Comparison of ENCODE assay signal across 11 cellular contexts in the genomic region with DNA sequence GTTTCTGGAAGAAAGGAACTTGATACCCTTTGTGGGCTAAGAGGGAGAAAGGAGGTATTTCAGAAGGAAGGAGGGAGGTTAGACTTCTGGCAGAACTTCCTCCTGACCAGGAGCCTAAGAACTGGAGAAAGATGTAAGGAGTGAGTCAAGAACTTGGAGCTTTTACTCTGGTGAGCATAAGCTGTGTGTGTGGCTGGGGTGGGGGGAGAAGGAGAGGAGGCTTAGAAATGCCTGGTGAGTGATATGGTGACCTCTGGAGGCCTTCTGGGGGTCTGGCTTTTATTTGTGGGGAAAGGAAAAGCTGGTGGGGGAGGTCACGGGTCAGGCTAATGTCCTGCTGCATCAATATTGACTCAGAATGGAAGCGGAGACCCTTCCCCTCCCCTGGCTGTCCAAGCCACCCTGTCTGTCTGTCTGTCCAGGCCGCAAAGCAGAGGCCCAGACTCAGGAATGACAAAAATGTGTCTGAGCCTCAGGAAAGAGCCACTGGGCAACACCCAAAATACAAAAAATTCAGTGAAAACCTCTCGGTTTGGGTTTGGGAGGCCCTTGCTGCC. TPM values are rescaled to one million over a fixed set of nuclear protein-coding genes. Genes with fewer than 3 reads are reported as not detected.
A peak's percentile ranks its signal among the peaks of the same experiment; 100 is the strongest.
DNase-seq lines count a peak whose midpoint lies in the region; TF ChIP-seq lines count a peak whose summit lies in the region.
"Had no signal": no experiment of that assay in that cellular context is flagged by ENCODE, and none has a peak within 500 bp of the region (broad histone marks: within the 10 kb centered on the region; RNA-seq: fewer than 3 reads in every experiment).

No MANE protein-coding gene starts in this region.

- no peak for TF ChIP-seq EP300 in transverse colon (IDR thresholded peaks at IDR 0.05; ENCODE audit: low read depth)

- H3K9ac ChIP-seq in mucosa of rectum (ENCODE audit: low read depth in 1 of 2, low read length in 2 of 2) = no peak overlapping the region

- TF ChIP-seq CTCF in dorsolateral prefrontal cortex (IDR thresholded peaks at IDR 0.05 in 54 of 56, conservative IDR thresholded peaks at IDR 0.05 in 2 of 56; ENCODE audit: low read depth in 1 of 56, partially characterized antibody in 56 of 56) = no peak
- TF ChIP-seq CTCF in transverse colon (IDR thresholded peaks at IDR 0.05) = no peak

- H3K4me3 ChIP-seq in dorsolateral prefrontal cortex = peak overlapping the region in 33 of 59 donors; percentile 17 to 94 (median 88)
- H3K4me3 ChIP-seq in mucosa of rectum (ENCODE audit: low read length in 2 of 2) = peak overlapping the region in 1 of 2 donors; percentile 7
- peak overlapping the region in 1 of 4 donors; percentile 4 for H3K4me3 ChIP-seq in transverse colon

- H3K4me1 ChIP-seq in mucosa of rectum (ENCODE audit: control insufficient read depth in 2 of 2, insufficient read depth in 2 of 2, low read length in 2 of 2) = peaks cover 25 to 45% of the 10 kb centered on the region in 2 donors
- peaks cover 43 to 89% (median 66%) of the 10 kb centered on the region in 4 donors for H3K4me1 ChIP-seq in transverse colon

- WGBS in transverse colon (ENCODE audit: low coverage in 1 of 2), 2 donors = 55% methylated on average over 4 of the region's 4 CpGs; no CpG with 5 or more reads in 1 of the 2 donors

- H3K9me3 ChIP-seq in mucosa of rectum (ENCODE audit: control insufficient read depth in 2 of 2, low read length in 2 of 2) = no peaks in the 10 kb centered on the region
- H3K9me3 ChIP-seq in transverse colon = no peaks in the 10 kb centered on the region

- no peak for TF ChIP-seq POLR2A in transverse colon (IDR thresholded peaks at IDR 0.05)

- intact Hi-C loops in dorsolateral prefrontal cortex (cut with DNase I) (no loop called here), transverse colon (cut with DNase I; ENCODE audit: low total_unique reads) (no loop called here)

- DNase-seq in LHCN-M2 (ENCODE audit: low read depth) (peak; percentile 82), dorsolateral prefrontal cortex (no peak), transverse colon (peak; percentile 7), NCI-H2029 treated with DMSO at 0.1 percent for 48 hours (lab: John Stamatoyannopoulos, UW) (no peak), NCI-H2081 treated with DMSO at 0.1 percent for 48 hours (lab: John Stamatoyannopoulos, UW) (no peak)
- no peak for DNase-seq in stimulated activated CD4-positive, alpha-beta T cell treated with anti-CD3 and anti-CD28 coated beads, Interleukin-2, amount 100 ng/mL, for 48 hours
- DNase-seq in stimulated activated CD4-positive, alpha-beta T cell treated with anti-CD3 and anti-CD28 coated beads, Interleukin-2, amount 100 ng/mL, for 24 hours = no peak
- DNase-seq: activated naive CD4-positive, alpha-beta T cell treated with anti-CD3 and anti-CD28 coated beads for 36 hours; NCI-H446 treated with DMSO at 0.1 percent for 48 hours had no signal

- H3K27ac ChIP-seq in dorsolateral prefrontal cortex = peak overlapping the region in 51 of 59 donors; percentile 7 to 98 (median 91)
- H3K27ac ChIP-seq in mucosa of rectum (ENCODE audit: low read depth in 2 of 2, low read length in 2 of 2) = peak overlapping the region; percentile 41 to 65
- peak overlapping the region; percentile 94 to 99 (median 96) for H3K27ac ChIP-seq in transverse colon

- in situ Hi-C loops in transverse colon (cut with MboI; ENCODE audit: low pct_ligation_motif_present in 1 of 4, low pct_unique_long_range_greater_than_20kb in 1 of 4, low sequenced_read_pairs in 3 of 4) = no loop called here

- H3K36me3 ChIP-seq in mucosa of rectum (ENCODE audit: control insufficient read depth in 2 of 2, insufficient read depth in 2 of 2, low read length in 2 of 2) (no peaks in the 10 kb centered on the region), transverse colon (no peaks in the 10 kb centered on the region)

- no peaks in the 10 kb centered on the region for H3K27me3 ChIP-seq in dorsolateral prefrontal cortex
- H3K27me3 ChIP-seq in mucosa of rectum (ENCODE audit: control insufficient read depth in 2 of 2, insufficient read depth in 2 of 2, low read length in 2 of 2) = no peaks in the 10 kb centered on the region
- H3K27me3 ChIP-seq in transverse colon = no peaks in the 10 kb centered on the region

RNA-seq across cellular contexts. Expression of a gene that starts 4.8 kb away (rescaled TPM):
- total RNA-seq in LHCN-M2 (2014; rRNA removed) = 89.0 and 99.6 TPM in 2 replicates
- 191 TPM for polyA plus RNA-seq in LHCN-M2 (2012)
- 100 to 1,000 TPM; 152 to 428 (median 234) TPM for total RNA-seq in dorsolateral prefrontal cortex
- 100 to 1,000 TPM in 3 of 4 donors, 10 to 100 TPM in 1; 94.3 to 248 (median 199) TPM for total RNA-seq in transverse colon

RNA-seq across cellular contexts. Expression of a gene that starts 14.3 kb away (rescaled TPM):
- not detected in 2 replicates for total RNA-seq in LHCN-M2 (2014; rRNA removed)
- not detected for polyA plus RNA-seq in LHCN-M2 (2012)
- total RNA-seq in dorsolateral prefrontal cortex = under 1 TPM in 2 of 120 experiments, not detected in 118; 0.76 to 0.81 TPM
- not detected for total RNA-seq in transverse colon
- total RNA-seq: activated naive CD4-positive, alpha-beta T cell treated with anti-CD3 and anti-CD28 coated beads for 36 hours; subcutaneous adipose tissue had no signal

RNA-seq across cellular contexts. Expression of a gene that starts 21.9 kb away (rescaled TPM):
- 82.6 and 89.3 TPM in 2 replicates for total RNA-seq in LHCN-M2 (2014; rRNA removed)
- 67.0 TPM for polyA plus RNA-seq in LHCN-M2 (2012)
- total RNA-seq in dorsolateral prefrontal cortex = 10 to 100 TPM; 30.1 to 85.6 (median 49.8) TPM
- 100 to 1,000 TPM; 181 to 318 (median 198) TPM for total RNA-seq in transverse colon

RNA-seq across cellular contexts. Expression of a gene that starts 44.2 kb away (rescaled TPM):
- total RNA-seq in LHCN-M2 (2014; rRNA removed) = 53.8 and 55.9 TPM in 2 replicates
- 42.8 TPM for polyA plus RNA-seq in LHCN-M2 (2012)
- total RNA-seq in dorsolateral prefrontal cortex = 10 to 100 TPM; 15.3 to 64.0 (median 32.6) TPM
- 1 to 10 TPM; 2.6 to 9.1 (median 4.7) TPM for total RNA-seq in transverse colon

RNA-seq across cellular contexts. Expression of a gene that starts 54.5 kb away (rescaled TPM):
- total RNA-seq in LHCN-M2 (2014; rRNA removed) = 29.3 and 37.3 TPM in 2 replicates
- 6.9 TPM for polyA plus RNA-seq in LHCN-M2 (2012)
- total RNA-seq in dorsolateral prefrontal cortex = 10 to 100 TPM in 52 of 120 experiments, 1 to 10 TPM in 68; 5.4 to 18.4 (median 9.6) TPM
- total RNA-seq in transverse colon = 10 to 100 TPM in 1 of 4 donors, 1 to 10 TPM in 3; 4.0 to 66.7 (median 5.2) TPM

Comparison
In these comparisons a context has a peak if more than half of its experiments do, and no peak if none do; other contexts are left out.
1. DNase-seq: peak in LHCN-M2 (single experiment) and transverse colon (single experiment); none in dorsolateral prefrontal cortex (0 of 10), NCI-H2029 treated with DMSO at 0.1 percent for 48 hours (single experiment), NCI-H2081 treated with DMSO at 0.1 percent for 48 hours (single experiment), stimulated activated CD4-positive, alpha-beta T cell treated with anti-CD3 and anti-CD28 coated beads, Interleukin-2, amount 100 ng/mL, for 48 hours (0 of 2) and stimulated activated CD4-positive, alpha-beta T cell treated with anti-CD3 and anti-CD28 coated beads, Interleukin-2, amount 100 ng/mL, for 24 hours (0 of 2).
2. Peak in every context shown above with its lines, with median percentiles within 50 percentile points of each other: H3K27ac ChIP-seq.